ENCODE assay signal across 11 cellular contexts in the genomic region with DNA sequence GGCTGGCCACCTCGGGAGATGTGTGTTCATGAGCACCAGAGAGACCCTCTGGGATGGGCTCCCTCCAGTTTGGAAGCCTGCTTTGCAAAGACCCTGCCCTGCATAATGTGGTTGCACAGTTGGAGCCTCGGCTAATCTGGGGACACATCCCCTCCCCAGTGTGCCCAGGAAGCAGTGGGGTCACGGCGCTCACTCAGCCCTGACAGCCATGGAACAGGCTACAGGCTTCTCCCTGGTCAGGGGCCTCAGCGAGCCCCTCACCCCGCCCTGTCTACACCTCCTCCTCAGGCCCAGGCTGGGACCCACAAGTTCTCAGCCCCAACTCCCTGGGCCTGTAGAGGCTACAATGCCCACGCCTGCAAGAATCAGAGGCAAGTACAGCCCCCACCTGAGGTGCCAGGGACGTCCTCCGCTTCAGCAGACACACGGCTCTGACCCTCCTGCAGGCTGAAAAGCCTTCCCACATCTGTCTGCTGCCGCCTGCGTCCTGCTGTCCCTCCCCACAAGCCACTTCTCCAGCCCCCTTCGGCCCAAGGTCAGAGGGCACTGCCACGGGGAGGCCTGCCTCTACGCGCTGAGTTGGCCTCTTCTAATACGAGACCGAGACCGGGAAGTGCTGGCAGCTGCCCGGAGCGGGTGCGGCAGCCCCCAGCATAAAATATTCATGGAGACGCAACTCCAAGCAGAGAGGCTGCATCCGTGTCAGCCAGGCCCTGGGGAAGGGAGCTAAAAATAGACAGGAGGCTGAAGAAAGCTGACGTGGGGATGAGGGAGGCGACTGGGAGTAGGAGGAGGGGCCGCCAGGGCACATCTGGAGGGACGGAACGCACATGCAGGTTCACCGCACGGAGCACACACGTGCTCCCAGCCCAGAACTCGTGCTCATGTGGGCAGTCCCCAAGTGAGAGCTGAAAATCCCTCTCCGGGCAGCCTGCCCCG. TPM values are rescaled to one million over a fixed set of nuclear protein-coding genes. Genes with fewer than 3 reads are reported as not detected.
DNase-seq lines count a peak whose midpoint lies in the region; ATAC-seq and TF ChIP-seq lines count a peak whose summit lies in the region.
"Had no signal": no experiment of that assay in that cellular context is flagged by ENCODE, and none has a peak within 500 bp of the region (broad histone marks: within the 10 kb centered on the region; RNA-seq: fewer than 3 reads in every experiment).

No MANE protein-coding gene starts in this region.

- H3K27ac ChIP-seq in RWPE1 (peak overlapping the region; percentile 15; the same call in 1 of the 2 replicates), foreskin keratinocyte (peak overlapping the region; percentile 56)
- H3K27ac ChIP-seq in CD8-positive, alpha-beta memory T cell (ENCODE audit: low read depth, low read length), result no peak overlapping the region

- peak overlapping the region in 1 of 8 donors; percentile 74 for H3K27ac Mint-ChIP-seq in CD8-positive, alpha-beta memory T cell

- peaks cover 0 to 4% (median 0%) of the 10 kb centered on the region in 3 donors for H3K36me3 Mint-ChIP-seq in CD8-positive, alpha-beta memory T cell

- H3K36me3 ChIP-seq in CD8-positive, alpha-beta memory T cell (ENCODE audit: insufficient read depth, low read length), result no peaks in the 10 kb centered on the region

- H3K9me3 Mint-ChIP-seq in CD8-positive, alpha-beta memory T cell, result no peaks in the 10 kb centered on the region

- H3K4me1 Mint-ChIP-seq in CD8-positive, alpha-beta memory T cell, result no peaks in the 10 kb centered on the region

- POLR2A ChIA-PET in RWPE1 (lab: Yijun Ruan, JAX; ENCODE audit: low non-redundant PET), result no interaction called here
- POLR2A ChIA-PET in CD8-positive, alpha-beta memory T cell (lab: Charles Lee), result no interaction called here

- peaks cover 4% of the 10 kb centered on the region for H3K4me1 ChIP-seq in foreskin keratinocyte
- H3K4me1 ChIP-seq in CD8-positive, alpha-beta memory T cell (ENCODE audit: insufficient read depth, low read length), result no peaks in the 10 kb centered on the region

- peak; percentile 76 for ATAC-seq in foreskin keratinocyte
- peak; percentile 21 for ATAC-seq in omental fat pad (ENCODE audit: low FRiP score)
- no peak for ATAC-seq in HG03280 (IDR thresholded peaks at IDR 0.05; ENCODE audit: unreplicated experiment)
- ATAC-seq in HG02938 (IDR thresholded peaks at IDR 0.05; ENCODE audit: unreplicated experiment), result no peak

- H3K27me3 ChIP-seq in foreskin keratinocyte, result no peaks in the 10 kb centered on the region
- H3K27me3 ChIP-seq in CD8-positive, alpha-beta memory T cell (ENCODE audit: insufficient read depth, low read length, poor library complexity, severe bottlenecking), result no peaks in the 10 kb centered on the region

- CTCF ChIA-PET in RWPE1 (lab: Yijun Ruan, JAX), result no interaction called here
- CTCF ChIA-PET in CD8-positive, alpha-beta memory T cell (lab: Charles Lee), result no interaction called here

- H3K9me3 ChIP-seq in CD8-positive, alpha-beta memory T cell (ENCODE audit: low read length), result no peaks in the 10 kb centered on the region

- peak; percentile 84 for DNase-seq in AG10803 (ENCODE audit: low read depth)
- DNase-seq in RWPE1 (ENCODE audit: low spot score), result no peak
- DNase-seq in foreskin keratinocyte, result peak in 1 of 2 donors; percentile 53
- no peak for DNase-seq in omental fat pad (ENCODE audit: low spot score)
- DNase-seq in CD8-positive, alpha-beta memory T cell, result no peak
- no peak for DNase-seq in CD1c-positive myeloid dendritic cell (ENCODE audit: extremely low spot score)
- DNase-seq: activated CD8-positive, alpha-beta memory T cell treated with anti-CD3 and anti-CD28 coated beads for 24 hours; COR-L47; NCI-H1105 treated with DMSO at 0.1 percent for 48 hours had no signal

- H3K4me3 Mint-ChIP-seq in CD8-positive, alpha-beta memory T cell, result no peak overlapping the region

- no peaks in the 10 kb centered on the region for H3K27me3 Mint-ChIP-seq in CD8-positive, alpha-beta memory T cell

- no peak for TF ChIP-seq CTCF in AG10803 (conservative IDR thresholded peaks at IDR 0.05; ENCODE audit: low read length)
- no peak for TF ChIP-seq CTCF in RWPE1 (conservative IDR thresholded peaks at IDR 0.05; ENCODE audit: low read depth)
- TF ChIP-seq CTCF in foreskin keratinocyte (conservative IDR thresholded peaks at IDR 0.05), result no peak
- TF ChIP-seq CTCF in omental fat pad (IDR thresholded peaks at IDR 0.05), result no peak

- H3K4me3 ChIP-seq in AG10803 (ENCODE audit: low read length), result peak overlapping the region; percentile 13
- H3K4me3 ChIP-seq in CD8-positive, alpha-beta memory T cell (ENCODE audit: low read length), result no peak overlapping the region

RNA-seq across cellular contexts. Expression of a gene that starts 15.2 kb away (rescaled TPM):
- 7.5 and 7.9 TPM in 2 replicates for total RNA-seq in foreskin keratinocyte
- polyA plus RNA-seq in foreskin keratinocyte, result 6.8 TPM in 2 replicates
- total RNA-seq in omental fat pad, result 10 to 100 TPM; 10.9 to 19.8 (median 14.3) TPM
- under 1 TPM; 0.50 to 0.66 TPM for total RNA-seq in CD8-positive, alpha-beta memory T cell
- polyA plus RNA-seq in CD8-positive, alpha-beta memory T cell, result 0.39 TPM

RNA-seq across cellular contexts. Expression of a gene that starts 32.1 kb away (rescaled TPM):
- total RNA-seq in foreskin keratinocyte, result not detected in 2 replicates
- not detected in 2 replicates for polyA plus RNA-seq in foreskin keratinocyte
- total RNA-seq in omental fat pad, result not detected
- not detected for total RNA-seq in CD8-positive, alpha-beta memory T cell
- not detected for polyA plus RNA-seq in CD8-positive, alpha-beta memory T cell

RNA-seq across cellular contexts. Expression of a gene that starts 40.3 kb away (rescaled TPM):
- 70.0 and 91.0 TPM in 2 replicates for total RNA-seq in foreskin keratinocyte
- 37.8 and 53.7 TPM in 2 replicates for polyA plus RNA-seq in foreskin keratinocyte
- 10 to 100 TPM; 47.7 to 70.2 (median 57.3) TPM for total RNA-seq in omental fat pad
- total RNA-seq in CD8-positive, alpha-beta memory T cell, result 10 to 100 TPM; 79.1 to 79.4 TPM
- 24.4 TPM for polyA plus RNA-seq in CD8-positive, alpha-beta memory T cell

Comparison
In these comparisons a context has a peak if more than half of its experiments do, and no peak if none do; other contexts are left out.
1. ATAC-seq: peak in foreskin keratinocyte (single experiment) and omental fat pad (single experiment); none in HG03280 (single experiment) and HG02938 (single experiment).